15 cellular contexts compared by ENCODE assay signal in genomic region chr7:22295402-22296264, GRCh38.
DNase-seq lines count a peak whose midpoint lies in the region; ATAC-seq, FAIRE-seq and TF ChIP-seq lines count a peak whose summit lies in the region.
"Had no signal": no experiment of that assay in that cellular context is flagged by ENCODE, and none has a peak within 500 bp of the region (broad histone marks: within the 10 kb centered on the region; RNA-seq: fewer than 3 reads in every experiment).

No MANE protein-coding gene starts in this region.

- H3K9me3 ChIP-seq in pancreas = no peaks in the 10 kb centered on the region

- H3K27ac Mint-ChIP-seq in Calu3 (ENCODE audit: unreplicated experiment) = peak overlapping the region; percentile 37
- H3K27ac Mint-ChIP-seq in activated CD4-positive, alpha-beta T cell treated with anti-CD3 and anti-CD28 coated beads, Interleukin-2, amount 10 ng/mL, durations not matched to agents 7 days and 5 days = no peak overlapping the region
- H3K27ac Mint-ChIP-seq: CD8-positive, alpha-beta T cell had no signal

- DNase-seq in Calu3 = no peak
- peak; percentile 2 for DNase-seq in RKO (ENCODE audit: low spot score)
- DNase-seq in fibroblast of peridontal ligament (ENCODE audit: extremely low read depth) = peak; percentile 62
- DNase-seq in pancreas = no peak
- no peak for DNase-seq in ecto neural progenitor cell (ENCODE audit: low spot score)
- DNase-seq in activated CD4-positive, alpha-beta T cell treated with anti-CD3 and anti-CD28 coated beads, Interleukin-2, amount 10 ng/mL, durations not matched to agents 7 days and 5 days = no peak
- no peak for DNase-seq in GM12891 (ENCODE audit: insufficient read length, low spot score)
- DNase-seq: activated T-cell treated with anti-CD3 and anti-CD28 coated beads, Interleukin-2, amount 50 U/mL, for 1 hour; CD8-positive, alpha-beta T cell; NCI-H1436; stimulated activated naive CD8-positive, alpha-beta T cell treated with anti-CD3 and anti-CD28 coated beads, Interleukin-15, Interleukin-2, amounts not matched to agents 100 U/mL and 50 U/mL, for 24 hours had no signal

- CTCF ChIA-PET in Calu3 (lab: Charles Lee) = interaction anchor here (0.8 to 1.6 kb wide), 2 partner anchors 13 to 186 kb away, joined by 3 to 6 read pairs; no protein-coding TSS in a partner anchor
- CTCF ChIA-PET in activated CD4-positive, alpha-beta T cell treated with anti-CD3 and anti-CD28 coated beads, Interleukin-2, amount 10 ng/mL, durations not matched to agents 7 days and 5 days (lab: Charles Lee) = interaction anchor here (0.7 kb wide), 1 partner anchor 87 kb away, joined by 3 read pairs; no protein-coding TSS in a partner anchor

- no peaks in the 10 kb centered on the region for H3K27me3 ChIP-seq in pancreas

- intact Hi-C loops in Calu3 (cut with micrococcal nuclease; ENCODE audit: unreplicated experiment) (loop anchor here (2.0 to 5.0 kb wide), 2 partner anchors 168 to 185 kb away; no protein-coding TSS in a partner anchor), pancreas (cut with DNase I) (no loop called here)

- peak in 3 of 4 donors; percentile 44 to 57 (median 55) for ATAC-seq in pancreas
- no peak for ATAC-seq in GM19351 (IDR thresholded peaks at IDR 0.05; ENCODE audit: unreplicated experiment)
- ATAC-seq: CD8-positive, alpha-beta T cell; stimulated activated naive CD8-positive, alpha-beta T cell treated with anti-CD3 and anti-CD28 coated beads, Interleukin-15, Interleukin-2, amounts not matched to agents 100 U/mL and 50 U/mL, for 24 hours had no signal

- POLR2A ChIA-PET in activated CD4-positive, alpha-beta T cell treated with anti-CD3 and anti-CD28 coated beads, Interleukin-2, amount 10 ng/mL, durations not matched to agents 7 days and 5 days (lab: Charles Lee) = no interaction called here

- 28 to 45% methylated on average over 4 of the region's 4 CpGs for WGBS in pancreas, 2 donors

- H3K27ac ChIP-seq in pancreas = no peak overlapping the region
- H3K27ac ChIP-seq: HL-60 had no signal

- FAIRE-seq in pancreas (lab: Jason Lieb, UNC) = no peak
- no peak for FAIRE-seq in GM12891 (lab: Jason Lieb, UNC)
- FAIRE-seq: TTC549 had no signal

- no TSS peak for BruUV-seq in Calu3 (replicated peaks; lab: Mats Ljungman, UMichigan)

- no peak overlapping the region for H3K4me3 ChIP-seq in pancreas

- no peak overlapping the region for H3K4me3 Mint-ChIP-seq in Calu3 (ENCODE audit: low read depth, unreplicated experiment)
- no peak overlapping the region for H3K4me3 Mint-ChIP-seq in activated CD4-positive, alpha-beta T cell treated with anti-CD3 and anti-CD28 coated beads, Interleukin-2, amount 10 ng/mL, durations not matched to agents 7 days and 5 days
- H3K4me3 Mint-ChIP-seq: CD8-positive, alpha-beta T cell; central memory CD8-positive, alpha-beta T cell had no signal

- TF ChIP-seq POLR2A in GM12891 (IDR thresholded peaks at IDR 0.05; ENCODE audit: low read depth, low read length) = no peak

- no peaks in the 10 kb centered on the region for H3K9me3 Mint-ChIP-seq in Calu3 (ENCODE audit: low read depth, unreplicated experiment)
- no peaks in the 10 kb centered on the region for H3K9me3 Mint-ChIP-seq in activated CD4-positive, alpha-beta T cell treated with anti-CD3 and anti-CD28 coated beads, Interleukin-2, amount 10 ng/mL, durations not matched to agents 7 days and 5 days
- H3K9me3 Mint-ChIP-seq: CD8-positive, alpha-beta T cell; central memory CD8-positive, alpha-beta T cell had no signal

- TF ChIP-seq CTCF in Calu3 (IDR thresholded peaks at IDR 0.05; ENCODE audit: unreplicated experiment) (no peak), pancreas (IDR thresholded peaks at IDR 0.05) (no peak)

- H3K36me3 ChIP-seq in pancreas = no peaks in the 10 kb centered on the region

- peaks cover 6 to 20% (median 16%) of the 10 kb centered on the region in 3 donors for H3K4me1 ChIP-seq in pancreas

- H3K4me1 Mint-ChIP-seq in Calu3 (ENCODE audit: low read depth, unreplicated experiment) = peaks cover 18% of the 10 kb centered on the region
- H3K4me1 Mint-ChIP-seq in activated CD4-positive, alpha-beta T cell treated with anti-CD3 and anti-CD28 coated beads, Interleukin-2, amount 10 ng/mL, durations not matched to agents 7 days and 5 days = peaks cover 23% of the 10 kb centered on the region
- H3K4me1 Mint-ChIP-seq: central memory CD8-positive, alpha-beta T cell had no signal

- H3K36me3 Mint-ChIP-seq in Calu3 (ENCODE audit: insufficient read depth, unreplicated experiment) = peaks cover 44% of the 10 kb centered on the region
- no peaks in the 10 kb centered on the region for H3K36me3 Mint-ChIP-seq in activated CD4-positive, alpha-beta T cell treated with anti-CD3 and anti-CD28 coated beads, Interleukin-2, amount 10 ng/mL, durations not matched to agents 7 days and 5 days (ENCODE audit: low read depth)
- H3K36me3 Mint-ChIP-seq: CD8-positive, alpha-beta T cell had no signal

- no peaks in the 10 kb centered on the region for H3K27me3 Mint-ChIP-seq in Calu3 (ENCODE audit: unreplicated experiment)
- peaks cover 27% of the 10 kb centered on the region for H3K27me3 Mint-ChIP-seq in activated CD4-positive, alpha-beta T cell treated with anti-CD3 and anti-CD28 coated beads, Interleukin-2, amount 10 ng/mL, durations not matched to agents 7 days and 5 days

TF ChIP-seq in GM12891, 5 proteins besides CTCF, POLR2A, EP300 and RAD21:
- no peak for TF ChIP-seq PAX5 (IDR thresholded peaks at IDR 0.05; ENCODE audit: insufficient read depth, low read length, severe bottlenecking)

Comparison
In these comparisons a context has a peak if more than half of its experiments do, and no peak if none do; other contexts are left out.
1. DNase-seq: peak in RKO (single experiment) and fibroblast of peridontal ligament (single experiment); none in Calu3 (single experiment), pancreas (0 of 6), ecto neural progenitor cell (single experiment), activated CD4-positive, alpha-beta T cell treated with anti-CD3 and anti-CD28 coated beads, Interleukin-2, amount 10 ng/mL, durations not matched to agents 7 days and 5 days (single experiment) and GM12891 (single experiment).